In the genomic region with DNA sequence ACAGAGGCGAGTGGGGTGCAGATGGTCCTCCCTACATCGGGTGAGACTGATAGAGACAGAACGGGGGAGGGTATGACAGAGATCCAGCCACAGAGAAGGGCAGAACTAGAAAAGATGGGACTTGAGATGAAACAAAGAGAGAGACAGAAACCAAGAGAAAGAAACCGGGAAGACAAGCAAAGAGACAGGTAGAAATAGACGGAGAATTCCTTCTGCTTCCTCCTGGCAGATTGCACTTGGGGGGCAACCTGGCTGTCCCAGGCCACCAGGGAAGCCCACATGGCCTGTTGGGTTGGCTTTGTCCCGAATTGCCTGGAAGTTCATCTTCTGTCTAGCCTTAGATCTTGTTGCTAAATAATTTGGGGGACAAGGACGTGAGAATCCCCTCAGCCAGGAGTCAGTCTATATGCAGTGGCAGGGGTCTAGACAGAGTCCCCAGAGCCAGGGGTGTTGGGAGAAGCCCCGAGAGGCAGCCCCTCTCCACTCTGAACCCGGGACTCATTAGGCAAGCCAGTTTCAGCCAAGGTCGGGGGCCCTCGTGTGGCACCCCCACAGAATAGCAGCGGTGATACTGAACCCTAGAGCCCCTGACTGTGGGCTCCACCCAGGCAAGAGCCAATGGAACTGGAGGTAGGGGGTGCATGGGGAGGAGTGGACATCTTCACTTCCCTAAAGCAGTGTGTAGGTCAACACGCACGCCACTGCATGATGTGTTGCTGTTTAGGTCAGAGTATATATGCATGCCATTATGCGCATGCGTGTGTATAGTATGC, we compare ENCODE assay signal across 8 cellular contexts.
DNase-seq lines count a peak whose midpoint lies in the region; ATAC-seq and TF ChIP-seq lines count a peak whose summit lies in the region.

No MANE protein-coding gene starts in this region.

- H3K27me3 Mint-ChIP-seq in activated naive CD4-positive, alpha-beta T cell treated with anti-CD3 and anti-CD28 coated beads, Interleukin-2, amount 50 U/mL, for 24 hours, result no peaks in the 10 kb centered on the region

- peaks cover 39% of the 10 kb centered on the region for H3K4me1 Mint-ChIP-seq in activated naive CD4-positive, alpha-beta T cell treated with anti-CD3 and anti-CD28 coated beads, Interleukin-2, amount 50 U/mL, for 24 hours

- peak; percentile 13 for DNase-seq in NCI-H748 (lab: John Stamatoyannopoulos, UW; ENCODE audit: unreplicated experiment)
- DNase-seq in NCI-H748 treated with DMSO at 0.1 percent for 48 hours (lab: John Stamatoyannopoulos, UW), result no peak
- DNase-seq in RWPE2 (ENCODE audit: low spot score), result no peak
- DNase-seq in stimulated activated CD8-positive, alpha-beta memory T cell treated with anti-CD3 and anti-CD28 coated beads, Interleukin-15, amount 100 ng/mL, for 24 hours (ENCODE audit: low read depth), result peak; percentile 78
- no peak for DNase-seq in NCI-H2107 treated with DMSO at 0.1 percent for 48 hours (lab: John Stamatoyannopoulos, UW; ENCODE audit: unreplicated experiment)

- H3K9me3 Mint-ChIP-seq in activated naive CD4-positive, alpha-beta T cell treated with anti-CD3 and anti-CD28 coated beads, Interleukin-2, amount 50 U/mL, for 24 hours, result no peaks in the 10 kb centered on the region

- H3K4me3 ChIP-seq in RWPE2 (ENCODE audit: severe bottlenecking), result no peak overlapping the region

- TF ChIP-seq CTCF in RWPE2 (IDR thresholded peaks at IDR 0.05; ENCODE audit: poor library complexity, severe bottlenecking), result peak; percentile 33

- H3K9me3 ChIP-seq in RWPE2 (ENCODE audit: severe bottlenecking), result no peaks in the 10 kb centered on the region

- H3K27ac Mint-ChIP-seq in activated naive CD4-positive, alpha-beta T cell treated with anti-CD3 and anti-CD28 coated beads, Interleukin-2, amount 50 U/mL, for 24 hours, result peak overlapping the region; percentile 96

- H3K27me3 ChIP-seq in RWPE2 (ENCODE audit: insufficient read depth, poor library complexity, severe bottlenecking) (peaks cover 4% of the 10 kb centered on the region), layer of hippocampus (ENCODE audit: control insufficient read depth, insufficient read depth, low read length) (peaks cover 6% of the 10 kb centered on the region)

- H3K27ac ChIP-seq in RWPE2 (ENCODE audit: poor library complexity, severe bottlenecking), result no peak overlapping the region
- H3K27ac ChIP-seq in layer of hippocampus (ENCODE audit: low read depth, low read length), result peak overlapping the region; percentile 75

- no peaks in the 10 kb centered on the region for H3K4me1 ChIP-seq in RWPE2 (ENCODE audit: insufficient read depth, poor library complexity, severe bottlenecking)

- H3K36me3 ChIP-seq in RWPE2 (ENCODE audit: low read depth), result no peaks in the 10 kb centered on the region

- H3K36me3 Mint-ChIP-seq in activated naive CD4-positive, alpha-beta T cell treated with anti-CD3 and anti-CD28 coated beads, Interleukin-2, amount 50 U/mL, for 24 hours, result peaks cover 23% of the 10 kb centered on the region

- peak overlapping the region; percentile 89 for H3K4me3 Mint-ChIP-seq in activated naive CD4-positive, alpha-beta T cell treated with anti-CD3 and anti-CD28 coated beads, Interleukin-2, amount 50 U/mL, for 24 hours

- ATAC-seq in HG03025 (IDR thresholded peaks at IDR 0.05; ENCODE audit: low FRiP score, unreplicated experiment) (peak; percentile 26), RWPE2 (ENCODE audit: low read depth) (peak; percentile 23; the same call in 2 of the 3 replicates)

Comparison
In these comparisons a context has a peak if more than half of its experiments do, and no peak if none do; other contexts are left out.
1. DNase-seq: peak in NCI-H748 (single experiment) and stimulated activated CD8-positive, alpha-beta memory T cell treated with anti-CD3 and anti-CD28 coated beads, Interleukin-15, amount 100 ng/mL, for 24 hours (single experiment); none in NCI-H748 treated with DMSO at 0.1 percent for 48 hours (single experiment), RWPE2 (single experiment) and NCI-H2107 treated with DMSO at 0.1 percent for 48 hours (single experiment).